14 cellular contexts compared by ENCODE assay signal in genomic region chr19:48117515-48118330, GRCh38. TPM values are rescaled to one million over a fixed set of nuclear protein-coding genes. Genes with fewer than 3 reads are reported as not detected.
DNase-seq lines count a peak whose midpoint lies in the region; ATAC-seq and TF ChIP-seq lines count a peak whose summit lies in the region.
"Had no signal": no experiment of that assay in that cellular context is flagged by ENCODE, and none has a peak within 500 bp of the region (broad histone marks: within the 10 kb centered on the region; RNA-seq: fewer than 3 reads in every experiment).

No MANE protein-coding gene starts in this region.

- H3K36me3 Mint-ChIP-seq in activated CD4-positive, alpha-beta memory T cell treated with anti-CD3 and anti-CD28 coated beads for 36 hours = peaks cover 41% of the 10 kb centered on the region

- H3K9me3 ChIP-seq in BE2C = no peaks in the 10 kb centered on the region

- CTCF ChIA-PET in activated CD4-positive, alpha-beta memory T cell treated with anti-CD3 and anti-CD28 coated beads for 36 hours (lab: Charles Lee) = no interaction called here

- no peak overlapping the region for H3K4me3 ChIP-seq in BE2C (ENCODE audit: low read depth, low read length)

- TF ChIP-seq CTCF in BE2C (IDR thresholded peaks at IDR 0.05; ENCODE audit: low read depth, low read length) (0 out of 2 replicates have a peak, but pooled peaks have one; percentile 18), GM13976 (IDR thresholded peaks at IDR 0.05; ENCODE audit: borderline replicate concordance, control extremely low read depth, extremely low read depth, insufficient read depth, missing control alignments) (peak; percentile 20)

- peaks cover 3% of the 10 kb centered on the region; the same call in 1 of the 2 replicates for H3K4me1 ChIP-seq in BE2C

- POLR2A ChIA-PET in activated CD4-positive, alpha-beta memory T cell treated with anti-CD3 and anti-CD28 coated beads for 36 hours (lab: Charles Lee) = no interaction called here

- no peaks in the 10 kb centered on the region for H3K27me3 ChIP-seq in BE2C

- H3K4me3 Mint-ChIP-seq in activated CD4-positive, alpha-beta memory T cell treated with anti-CD3 and anti-CD28 coated beads for 36 hours = no peak overlapping the region

- intact Hi-C loops in activated CD4-positive, alpha-beta memory T cell treated with anti-CD3 and anti-CD28 coated beads for 36 hours (cut with micrococcal nuclease) = no loop called here

- no peaks in the 10 kb centered on the region for H3K9me3 Mint-ChIP-seq in activated CD4-positive, alpha-beta memory T cell treated with anti-CD3 and anti-CD28 coated beads for 36 hours

- no peak for ATAC-seq in GM18520 (IDR thresholded peaks at IDR 0.05; ENCODE audit: unreplicated experiment)
- ATAC-seq in GM19455 (IDR thresholded peaks at IDR 0.05; ENCODE audit: unreplicated experiment) = no peak

- peaks cover 12% of the 10 kb centered on the region for H3K36me3 ChIP-seq in BE2C

- H3K27ac ChIP-seq in substantia nigra (ENCODE audit: low read depth, low read length, poor library complexity, severe bottlenecking) = no peak overlapping the region

- DNase-seq in BE2C = no peak
- DNase-seq in GM13976 (ENCODE audit: low spot score) = no peak
- no peak for DNase-seq in activated CD4-positive, alpha-beta memory T cell treated with anti-CD3 and anti-CD28 coated beads for 36 hours
- DNase-seq in left kidney (ENCODE audit: low read depth, low spot score) = peak; percentile 17
- no peak for DNase-seq in globus pallidus (ENCODE audit: low spot score)
- DNase-seq in substantia nigra (lab: John Stamatoyannopoulos, UW) = no peak
- DNase-seq: C1 segment of cervical spinal cord; effector CD8-positive, alpha-beta T cell; foreskin fibroblast; NCI-H1436 treated with DMSO at 0.1 percent for 48 hours; NCI-H526 treated with DMSO at 0.1 percent for 48 hours; stimulated activated CD4-positive, alpha-beta T cell treated with anti-CD3 and anti-CD28 coated beads, Interleukin-2, amount 100 ng/mL, for 48 hours had no signal

- peaks cover 19% of the 10 kb centered on the region for H3K4me1 Mint-ChIP-seq in activated CD4-positive, alpha-beta memory T cell treated with anti-CD3 and anti-CD28 coated beads for 36 hours (ENCODE audit: low read depth)

- H3K27me3 Mint-ChIP-seq in activated CD4-positive, alpha-beta memory T cell treated with anti-CD3 and anti-CD28 coated beads for 36 hours = no peaks in the 10 kb centered on the region

- in situ Hi-C loops in GM13976 (cut with MboI; ENCODE audit: low sequenced_read_pairs, unreplicated experiment) = no loop called here

- H3K27ac Mint-ChIP-seq in activated CD4-positive, alpha-beta memory T cell treated with anti-CD3 and anti-CD28 coated beads for 36 hours = peak overlapping the region; percentile 76

RNA-seq across cellular contexts. Expression of gene PLA2G4C, which starts 7.1 kb away (rescaled TPM):
- 6.3 TPM for polyA plus RNA-seq in BE2C (2012; ENCODE audit: insufficient read depth, insufficient read length, low read depth)
- 10 to 100 TPM; 12.4 to 13.3 TPM for total RNA-seq in activated CD4-positive, alpha-beta memory T cell treated with anti-CD3 and anti-CD28 coated beads for 36 hours

RNA-seq across cellular contexts. Expression of gene LIG1, which starts 52.4 kb away (rescaled TPM):
- 10.4 TPM for polyA plus RNA-seq in BE2C (2012; ENCODE audit: insufficient read depth, insufficient read length, low read depth)
- total RNA-seq in activated CD4-positive, alpha-beta memory T cell treated with anti-CD3 and anti-CD28 coated beads for 36 hours = 100 to 1,000 TPM; 174 TPM

RNA-seq across cellular contexts. Expression of gene ZSWIM9, which starts 52.8 kb away (rescaled TPM):
- 5.5 TPM for polyA plus RNA-seq in BE2C (2012; ENCODE audit: insufficient read depth, insufficient read length, low read depth)
- 1 to 10 TPM; 7.4 to 8.0 TPM for total RNA-seq in activated CD4-positive, alpha-beta memory T cell treated with anti-CD3 and anti-CD28 coated beads for 36 hours
